In genomic region chr7:7719235-7719634, GRCh38 we compare ENCODE assay signal across 8 cellular contexts.
DNase-seq lines count a peak whose midpoint lies in the region; ATAC-seq and TF ChIP-seq lines count a peak whose summit lies in the region.

No MANE protein-coding gene starts in this region.

- ATAC-seq in GM21367 (IDR thresholded peaks at IDR 0.05; ENCODE audit: unreplicated experiment) (peak; percentile 95), HG03521 (IDR thresholded peaks at IDR 0.05; ENCODE audit: unreplicated experiment) (peak; percentile 98)

- H3K36me3 ChIP-seq in tibial artery: no peaks in the 10 kb centered on the region

- no peak overlapping the region for H3K27ac ChIP-seq in tibial artery

- H3K4me3 ChIP-seq in tibial artery: no peak overlapping the region

- peaks cover 0 to 3% (median 0%) of the 10 kb centered on the region in 4 donors for H3K4me1 ChIP-seq in tibial artery

- DNase-seq in DMS53 treated with DMSO at 0.1 percent for 48 hours (lab: John Stamatoyannopoulos, UW; ENCODE audit: unreplicated experiment) (peak; percentile 97), NCI-H526 treated with DMSO at 0.1 percent for 48 hours (lab: John Stamatoyannopoulos, UW) (peak; percentile 22), kidney tubule cell (ENCODE audit: low spot score) (peak; percentile 80), tibial artery (no peak)
- DNase-seq in activated naive CD4-positive, alpha-beta T cell treated with Interleukin-2 at 50 U/mL for 16 hours: peak; percentile 32
- peak; percentile 2 to 40 for DNase-seq in stimulated activated CD8-positive, alpha-beta memory T cell treated with anti-CD3 and anti-CD28 coated beads, Interleukin-7, amount 100 ng/mL, for 48 hours (ENCODE audit: extremely low read depth in 1 of 2, low read depth in 1 of 2)

- intact Hi-C loops in tibial artery (cut with DNase I; ENCODE audit: low total_unique reads): no loop called here

- no peaks in the 10 kb centered on the region for H3K9me3 ChIP-seq in tibial artery

- H3K27me3 ChIP-seq in tibial artery: no peaks in the 10 kb centered on the region

- TF ChIP-seq CTCF in tibial artery (IDR thresholded peaks at IDR 0.05): no peak

Comparison
In these comparisons a context has a peak if more than half of its experiments do, and no peak if none do; other contexts are left out.
1. DNase-seq: peak in DMS53 treated with DMSO at 0.1 percent for 48 hours (single experiment), NCI-H526 treated with DMSO at 0.1 percent for 48 hours (single experiment), activated naive CD4-positive, alpha-beta T cell treated with Interleukin-2 at 50 U/mL for 16 hours (single experiment), kidney tubule cell (single experiment) and stimulated activated CD8-positive, alpha-beta memory T cell treated with anti-CD3 and anti-CD28 coated beads, Interleukin-7, amount 100 ng/mL, for 48 hours (2 of 2); none in tibial artery (0 of 2).